Comparison of ENCODE assay signal across 9 cellular contexts in genomic region chr3:143040264-143040879, GRCh38. TPM values are rescaled to one million over a fixed set of nuclear protein-coding genes. Genes with fewer than 3 reads are reported as not detected.
DNase-seq lines count a peak whose midpoint lies in the region; ATAC-seq, FAIRE-seq and TF ChIP-seq lines count a peak whose summit lies in the region.
"Had no signal": no experiment of that assay in that cellular context is flagged by ENCODE, and none has a peak within 500 bp of the region (broad histone marks: within the 10 kb centered on the region; RNA-seq: fewer than 3 reads in every experiment).

No MANE protein-coding gene starts in this region.

- no peak overlapping the region for H3K27ac ChIP-seq in DND-41 (ENCODE audit: low read length)
- no peak overlapping the region for H3K27ac ChIP-seq in mesenchymal stem cell (ENCODE audit: low read length, poor library complexity, severe bottlenecking)

- no peak overlapping the region for H4K8ac ChIP-seq in mesenchymal stem cell (ENCODE audit: low read length)

- H3K4ac ChIP-seq in mesenchymal stem cell (ENCODE audit: low read depth in 1 of 2, low read length in 2 of 2), result no peak overlapping the region

- H2BK12ac ChIP-seq in mesenchymal stem cell (ENCODE audit: low read length in 2 of 2), result no peak overlapping the region

- TF ChIP-seq CTCF in DND-41 (IDR thresholded peaks at IDR 0.05; ENCODE audit: borderline replicate concordance, extremely low read depth, low read length, poor library complexity, severe bottlenecking), result peak; percentile 56
- TF ChIP-seq CTCF in astrocyte of the spinal cord (IDR thresholded peaks at IDR 0.05; ENCODE audit: low read depth, low read length), result peak; percentile 56

- ATAC-seq in DND-41 (ENCODE audit: insufficient read depth, low read depth) (no peak; the same call in 2 of the 3 replicates), HG03565 (IDR thresholded peaks at IDR 0.05; ENCODE audit: unreplicated experiment) (no peak), GM21381 (IDR thresholded peaks at IDR 0.05; ENCODE audit: unreplicated experiment) (no peak)
- ATAC-seq: right cardiac atrium had no signal

- no peak for FAIRE-seq in GM12891 (lab: Jason Lieb, UNC)

- no peak overlapping the region for H2BK15ac ChIP-seq in mesenchymal stem cell (ENCODE audit: low read depth, poor library complexity, severe bottlenecking)

- H3K27me3 ChIP-seq in DND-41 (ENCODE audit: insufficient read depth, low read length, poor library complexity), result no peaks in the 10 kb centered on the region
- no peaks in the 10 kb centered on the region for H3K27me3 ChIP-seq in mesenchymal stem cell (ENCODE audit: control insufficient read depth in 1 of 2, insufficient read depth in 1 of 2, low read length in 2 of 2)

- peaks cover 20% of the 10 kb centered on the region for H3K79me2 ChIP-seq in DND-41 (ENCODE audit: insufficient read depth, low read length)

- H3K4me2 ChIP-seq in DND-41 (ENCODE audit: insufficient read depth, low read length) (no peak overlapping the region), mesenchymal stem cell (ENCODE audit: low read length, poor library complexity, severe bottlenecking) (no peak overlapping the region)

- H4K20me1 ChIP-seq in DND-41 (ENCODE audit: insufficient read depth, low read length), result no peaks in the 10 kb centered on the region

- in situ Hi-C loops in astrocyte of the spinal cord (cut with HindIII; ENCODE audit: low sequenced_read_pairs), result no loop called here

- H2AFZ ChIP-seq in DND-41 (ENCODE audit: low read depth, low read length) (no peak overlapping the region), mesenchymal stem cell (ENCODE audit: low read depth, low read length) (no peak overlapping the region)

- H3K4me3 ChIP-seq in DND-41 (ENCODE audit: low read depth in 1 of 2, low read length in 2 of 2), result no peak overlapping the region
- no peak overlapping the region for H3K4me3 ChIP-seq in astrocyte of the spinal cord (ENCODE audit: low read depth, low read length)
- no peak overlapping the region for H3K4me3 ChIP-seq in mesenchymal stem cell (ENCODE audit: insufficient read depth in 1 of 2, low read depth in 1 of 2, low read length in 2 of 2)

- H3K79me1 ChIP-seq in mesenchymal stem cell (replicated peaks; ENCODE audit: low read length, poor library complexity, severe bottlenecking), result peaks cover 2% of the 10 kb centered on the region

- H3K18ac ChIP-seq in mesenchymal stem cell (ENCODE audit: low read depth in 1 of 2, low read length in 2 of 2), result no peak overlapping the region

- no peak overlapping the region for H3K14ac ChIP-seq in mesenchymal stem cell (ENCODE audit: low read length in 2 of 2)

- no peak overlapping the region for H4K91ac ChIP-seq in mesenchymal stem cell (ENCODE audit: low read length)

- no peaks in the 10 kb centered on the region for H3K9me3 ChIP-seq in DND-41 (ENCODE audit: insufficient read depth, low read length, severe bottlenecking)
- H3K9me3 ChIP-seq in mesenchymal stem cell (ENCODE audit: control insufficient read depth, low read length), result no peaks in the 10 kb centered on the region

- no peak for TF ChIP-seq POLR2A in GM12891 (IDR thresholded peaks at IDR 0.05; ENCODE audit: low read depth, low read length)

- no peak overlapping the region for H3K9ac ChIP-seq in DND-41 (ENCODE audit: low read depth, low read length)
- H3K9ac ChIP-seq in mesenchymal stem cell (ENCODE audit: low read length), result no peak overlapping the region

- WGBS in mesenchymal stem cell, result 83% methylated on average over 1 of the region's 3 CpGs

- H3K4me1 ChIP-seq in DND-41 (ENCODE audit: insufficient read depth, low read length) (no peaks in the 10 kb centered on the region), mesenchymal stem cell (ENCODE audit: control insufficient read depth, insufficient read depth, low read depth, low read length) (no peaks in the 10 kb centered on the region)

- no peak overlapping the region for H2BK120ac ChIP-seq in mesenchymal stem cell (ENCODE audit: low read depth, low read length)

- H3K36me3 ChIP-seq in DND-41 (ENCODE audit: insufficient read depth, low read length) (peaks cover 91% of the 10 kb centered on the region), mesenchymal stem cell (ENCODE audit: control insufficient read depth in 1 of 2, insufficient read depth in 2 of 2, low read depth in 1 of 2, low read length in 2 of 2) (peaks cover 10 to 73% of the 10 kb centered on the region in 2 experiments)

- H2AK5ac ChIP-seq in mesenchymal stem cell (ENCODE audit: low read length, severe bottlenecking), result no peak overlapping the region

- H2BK5ac ChIP-seq in mesenchymal stem cell (ENCODE audit: low read depth, low read length, poor library complexity, severe bottlenecking), result no peak overlapping the region

- DNase-seq in DND-41 (no peak), M059J (ENCODE audit: low read depth) (peak; percentile 38), astrocyte of the spinal cord (ENCODE audit: low read depth, low spot score) (peak; percentile 48), mesenchymal stem cell (peak; percentile 47), GM12891 (ENCODE audit: insufficient read length, low spot score) (no peak)
- DNase-seq in activated CD4-positive, alpha-beta T cell treated with anti-CD3 and anti-CD28 coated beads for 1 hour, result no peak
- DNase-seq: right cardiac atrium had no signal

- H3K23ac ChIP-seq in mesenchymal stem cell (ENCODE audit: low read length in 2 of 2), result no peak overlapping the region

TF ChIP-seq in GM12891, 5 proteins besides CTCF, POLR2A, EP300 and RAD21:
- TF ChIP-seq POLR2AphosphoS5 (IDR thresholded peaks at IDR 0.05; ENCODE audit: low read depth, low read length), result no peak
- no peak for TF ChIP-seq SPI1 (IDR thresholded peaks at IDR 0.05; ENCODE audit: low read depth, low read length)
- no peak for TF ChIP-seq TAF1 (IDR thresholded peaks at IDR 0.05; ENCODE audit: low read depth, low read length)
- TF ChIP-seq POU2F2 (IDR thresholded peaks at IDR 0.05; ENCODE audit: low read depth, low read length), result no peak
- no peak for TF ChIP-seq PAX5 (IDR thresholded peaks at IDR 0.05; ENCODE audit: insufficient read depth, low read length, severe bottlenecking)
TF ChIP-seq in GM12891: peak in this region for 0.

RNA-seq across cellular contexts. Expression of gene U2SURP, which starts 39.0 kb away (rescaled TPM):
- total RNA-seq in M059J (2014; rRNA removed; shearing (Covaris generic)), result 73.5 and 83.3 TPM in 2 replicates
- polyA plus RNA-seq in mesenchymal stem cell (2013, experiment 1 of 2), result 51.1 TPM
- 49.3 TPM for polyA plus RNA-seq in mesenchymal stem cell (2013, experiment 2 of 2)
- polyA plus RNA-seq in GM12891 (2012; ENCODE audit: low read depth, missing spikeins), result 47.8 TPM

Comparison
In these comparisons a context has a peak if more than half of its experiments do, and no peak if none do; other contexts are left out.
1. DNase-seq: peak in M059J (single experiment), astrocyte of the spinal cord (single experiment) and mesenchymal stem cell (single experiment); none in DND-41 (single experiment), activated CD4-positive, alpha-beta T cell treated with anti-CD3 and anti-CD28 coated beads for 1 hour (single experiment) and GM12891 (single experiment).